ENCODE assay signal across 14 cellular contexts in the genomic region with DNA sequence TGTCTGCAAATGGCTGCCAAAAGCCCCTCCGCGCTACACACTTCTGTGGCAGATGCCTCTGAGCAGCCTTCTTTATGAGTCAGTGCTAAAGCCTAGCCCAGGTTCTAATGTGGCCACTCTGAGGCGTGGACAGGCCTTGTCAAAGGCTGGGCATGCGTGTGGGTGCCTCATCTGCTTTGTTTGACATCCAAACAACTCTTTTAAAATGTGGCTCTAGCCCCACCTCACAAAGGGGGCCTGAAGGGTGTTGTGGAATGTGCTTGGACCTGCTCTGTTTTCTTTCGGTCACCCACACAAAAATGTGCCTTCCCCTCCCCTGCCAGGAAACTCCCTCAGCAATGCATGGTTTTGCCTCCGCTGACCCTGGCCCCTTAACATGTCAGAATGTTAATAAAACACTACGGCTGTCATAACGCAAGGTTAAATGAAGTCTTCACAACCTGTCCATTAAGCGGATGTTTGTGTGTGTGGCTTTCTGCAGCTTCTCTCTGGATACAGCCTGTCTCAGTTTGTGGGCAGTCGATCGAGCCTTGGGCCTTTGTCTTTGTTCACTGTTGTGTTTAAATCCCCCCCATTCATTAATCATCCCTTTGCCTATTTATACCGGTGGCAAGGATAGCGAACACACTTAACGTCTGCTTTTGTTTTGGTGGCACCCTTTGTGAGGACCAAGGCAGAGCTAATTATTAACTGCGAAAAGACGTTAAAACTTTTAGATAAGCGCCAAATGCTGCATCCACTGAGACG.
DNase-seq lines count a peak whose midpoint lies in the region; ATAC-seq, FAIRE-seq and TF ChIP-seq lines count a peak whose summit lies in the region.
"Had no signal": no experiment of that assay in that cellular context is flagged by ENCODE, and none has a peak within 500 bp of the region (broad histone marks: within the 10 kb centered on the region; RNA-seq: fewer than 3 reads in every experiment).

No MANE protein-coding gene starts in this region.

- ATAC-seq in SK-N-SH treated with all-trans-retinoic acid at 6 μM for 48 hours, result peak; percentile 39; the same call in 1 of the 3 replicates
- ATAC-seq in upper lobe of right lung, result peak; percentile 96
- ATAC-seq: activated naive CD8-positive, alpha-beta T cell treated with anti-CD3 and anti-CD28 coated beads, Interleukin-2, amount 50 U/mL, for 24 hours; HCT116 had no signal

- no peak for TF ChIP-seq POLR2A in H54 (IDR thresholded peaks at IDR 0.05; ENCODE audit: low read depth, low read length)

- no peak for DNase-seq in SK-N-SH
- DNase-seq in endodermal cell, result peak; percentile 68
- peak; percentile 66 for DNase-seq in mesendoderm
- peak; percentile 70 for DNase-seq in upper lobe of right lung
- DNase-seq in H54 (ENCODE audit: insufficient read length, low spot score), result no peak
- DNase-seq in activated CD4-positive, alpha-beta T cell treated with anti-CD3 and anti-CD28 coated beads, Interleukin-2, amount 50 U/mL, for 4 hours, result no peak
- no peak for DNase-seq in foreskin melanocyte
- DNase-seq: activated naive CD8-positive, alpha-beta T cell treated with anti-CD3 and anti-CD28 coated beads, Interleukin-2, amount 50 U/mL, for 24 hours; GF-D8; NCI-H1930; stimulated activated CD4-positive, alpha-beta T cell treated with anti-CD3 and anti-CD28 coated beads, Interleukin-1b, Interleukin-23, amount 100 ng/mL, for 48 hours; substantia nigra had no signal

- no peaks in the 10 kb centered on the region for H3K79me1 ChIP-seq in mesendoderm (ENCODE audit: low read length)

- H3K4me2 ChIP-seq in SK-N-SH (no peak overlapping the region), mesendoderm (ENCODE audit: low read length) (no peak overlapping the region)

- no peak overlapping the region for H3K4me3 Mint-ChIP-seq in endodermal cell
- H3K4me3 Mint-ChIP-seq: activated naive CD8-positive, alpha-beta T cell treated with anti-CD3 and anti-CD28 coated beads, Interleukin-2, amount 50 U/mL, for 24 hours had no signal

- 91% methylated on average over 16 of the region's 18 CpGs for WGBS in SK-N-SH (ENCODE audit: low lambda C conversion rate)
- WGBS in endodermal cell (ENCODE audit: insufficient coverage in 1 of 2, insufficient read length in 1 of 2), 2 experiments, result 53 to 76% methylated on average over 11 to 18 of the region's 18 CpGs
- no CpG with 5 or more reads among the region's 18 CpGs for WGBS in mesendoderm (ENCODE audit: extremely low coverage, insufficient coverage, low lambda C conversion rate)

- H3K27ac ChIP-seq in SK-N-SH (ENCODE audit: low read depth in 2 of 2, low read length in 1 of 2), result no peak overlapping the region
- peak overlapping the region; percentile 97 for H3K27ac ChIP-seq in endodermal cell (ENCODE audit: low read depth, low read length)
- H3K27ac ChIP-seq in mesendoderm (ENCODE audit: low read depth, low read length), result peak overlapping the region; percentile 74
- peak overlapping the region; percentile 71 for H3K27ac ChIP-seq in upper lobe of right lung

- TF ChIP-seq RAD21 in SK-N-SH (IDR thresholded peaks at IDR 0.05; ENCODE audit: low read length), result no peak

- H3K36me3 ChIP-seq in SK-N-SH (replicated peaks in 1 of 2; ENCODE audit: control insufficient read depth in 1 of 2, insufficient read depth in 2 of 2, low read length in 1 of 2) (peaks cover 0 to 4% of the 10 kb centered on the region in 2 experiments), endodermal cell (ENCODE audit: control insufficient read depth, insufficient read depth, low read length) (no peaks in the 10 kb centered on the region), mesendoderm (ENCODE audit: control insufficient read depth, insufficient read depth, low read length) (no peaks in the 10 kb centered on the region), upper lobe of right lung (no peaks in the 10 kb centered on the region)

- H2BK15ac ChIP-seq in mesendoderm (replicated peaks; ENCODE audit: low read depth), result no peak overlapping the region

- H2AFZ ChIP-seq in SK-N-SH (ENCODE audit: low read depth), result no peak overlapping the region

- H3F3A ChIP-seq in SK-N-SH (replicated peaks; ENCODE audit: insufficient read depth), result no peaks in the 10 kb centered on the region

- H2AK5ac ChIP-seq in mesendoderm (ENCODE audit: low read length), result no peak overlapping the region

- H3K18ac ChIP-seq in mesendoderm (ENCODE audit: low read length), result peak overlapping the region; percentile 19

- no peaks in the 10 kb centered on the region for H3K79me2 ChIP-seq in SK-N-SH (ENCODE audit: insufficient read depth)
- H3K79me2 ChIP-seq in mesendoderm (ENCODE audit: control insufficient read depth, insufficient read depth, low read length), result no peaks in the 10 kb centered on the region

- POLR2A ChIA-PET in SK-N-SH (lab: Yijun Ruan, JAX), result no interaction called here

- no peaks in the 10 kb centered on the region for H3K9me2 ChIP-seq in SK-N-SH

- no peak overlapping the region for H3K23ac ChIP-seq in mesendoderm (ENCODE audit: low read length)

- H3K9ac ChIP-seq in SK-N-SH (no peak overlapping the region), endodermal cell (ENCODE audit: extremely low read depth, low read length, poor library complexity, severe bottlenecking) (peak overlapping the region; percentile 1), mesendoderm (ENCODE audit: low read length) (peak overlapping the region; percentile 37)

- peak overlapping the region; percentile 24 for H4K5ac ChIP-seq in mesendoderm (ENCODE audit: low read length)

- peak overlapping the region; percentile 87 for H2BK5ac ChIP-seq in mesendoderm (ENCODE audit: low read length)

- H3K4me3 ChIP-seq in SK-N-SH (ENCODE audit: low read depth in 2 of 2, low read length in 1 of 2), result no peak overlapping the region
- peak overlapping the region; percentile 32 for H3K4me3 ChIP-seq in endodermal cell (ENCODE audit: low read length)
- H3K4me3 ChIP-seq in mesendoderm (ENCODE audit: low read length), result no peak overlapping the region
- H3K4me3 ChIP-seq in upper lobe of right lung, result no peak overlapping the region

- H3K56ac ChIP-seq in mesendoderm (ENCODE audit: low read length), result peak overlapping the region; percentile 47

- intact Hi-C loops in upper lobe of right lung (cut with DNase I), result no loop called here

- FAIRE-seq in H54 (lab: Jason Lieb, UNC), result no peak

- peaks cover 24% of the 10 kb centered on the region for H3K4me1 Mint-ChIP-seq in endodermal cell
- H3K4me1 Mint-ChIP-seq: activated naive CD8-positive, alpha-beta T cell treated with anti-CD3 and anti-CD28 coated beads, Interleukin-2, amount 50 U/mL, for 24 hours had no signal

- H3K4me1 ChIP-seq in SK-N-SH (ENCODE audit: control insufficient read depth in 1 of 2, insufficient read depth in 2 of 2, low read depth in 1 of 2, low read length in 1 of 2) (no peaks in the 10 kb centered on the region; a peak in 1 of 4 replicates), endodermal cell (ENCODE audit: control insufficient read depth, insufficient read depth, low read length) (peaks cover 9% of the 10 kb centered on the region), mesendoderm (ENCODE audit: control insufficient read depth, low read depth, low read length) (peaks cover 14% of the 10 kb centered on the region), upper lobe of right lung (no peaks in the 10 kb centered on the region)

- H3K27ac Mint-ChIP-seq in endodermal cell, result peak overlapping the region; percentile 93
- H3K27ac Mint-ChIP-seq: activated naive CD8-positive, alpha-beta T cell treated with anti-CD3 and anti-CD28 coated beads, Interleukin-2, amount 50 U/mL, for 24 hours had no signal

- TF ChIP-seq CTCF in SK-N-SH (IDR thresholded peaks at IDR 0.05) (no peak), endodermal cell (conservative IDR thresholded peaks at IDR 0.05) (no peak), upper lobe of right lung (IDR thresholded peaks at IDR 0.05) (no peak)

- no peaks in the 10 kb centered on the region for H3K9me3 ChIP-seq in SK-N-SH
- peaks cover 42% of the 10 kb centered on the region for H3K9me3 ChIP-seq in endodermal cell (ENCODE audit: control insufficient read depth, low read length)
- no peaks in the 10 kb centered on the region for H3K9me3 ChIP-seq in upper lobe of right lung

- CTCF ChIA-PET in SK-N-SH (lab: Yijun Ruan, JAX), result interaction anchor here (1.3 to 1.4 kb wide), 2 partner anchors 16 to 29 kb away, joined by 3 read pairs; no protein-coding TSS in a partner anchor

- no peak overlapping the region for H4K8ac ChIP-seq in mesendoderm (ENCODE audit: low read depth, low read length)

- peaks cover 10% of the 10 kb centered on the region for H3K36me3 Mint-ChIP-seq in endodermal cell (ENCODE audit: low read depth)

- H3K27me3 Mint-ChIP-seq in endodermal cell (ENCODE audit: insufficient read depth), result peaks cover under 1% of the 10 kb centered on the region

- H4K20me1 ChIP-seq in SK-N-SH (ENCODE audit: insufficient read depth), result no peaks in the 10 kb centered on the region

- no peak for TF ChIP-seq EP300 in SK-N-SH (IDR thresholded peaks at IDR 0.05; ENCODE audit: borderline replicate concordance in 1 of 2, low read depth in 1 of 2, low read length in 1 of 2)

- peak overlapping the region; percentile 76 for H3K4ac ChIP-seq in mesendoderm (ENCODE audit: low read depth, low read length)

- H2BK120ac ChIP-seq in mesendoderm (ENCODE audit: low read depth, low read length), result peak overlapping the region; percentile 86

- peaks cover 64% of the 10 kb centered on the region for H3K9me3 Mint-ChIP-seq in endodermal cell

- H3K27me3 ChIP-seq in SK-N-SH (ENCODE audit: insufficient read depth) (no peaks in the 10 kb centered on the region), endodermal cell (ENCODE audit: control insufficient read depth, insufficient read depth, low read length, poor library complexity, severe bottlenecking) (no peaks in the 10 kb centered on the region), mesendoderm (ENCODE audit: insufficient read depth, low read length, poor library complexity) (no peaks in the 10 kb centered on the region), upper lobe of right lung (no peaks in the 10 kb centered on the region)

TF ChIP-seq in SK-N-SH treated with all-trans-retinoic acid at 6 μM for 48 hours, 23 proteins besides CTCF, POLR2A, EP300 and RAD21:
- TF ChIP-seq ZC3H10 (CRISPR knock-in tag; IDR thresholded peaks at IDR 0.05) (no peak), PPARA (CRISPR knock-in tag; IDR thresholded peaks at IDR 0.05; ENCODE audit: borderline replicate concordance) (no peak), SNAI2 (CRISPR knock-in tag; IDR thresholded peaks at IDR 0.05) (no peak), ARNTL (CRISPR knock-in tag; IDR thresholded peaks at IDR 0.05; ENCODE audit: borderline replicate concordance, low read depth) (no peak)
TF ChIP-seq in SK-N-SH treated with all-trans-retinoic acid at 6 μM for 48 hours: peak in this region for 0.

TF ChIP-seq in SK-N-SH, 30 proteins besides CTCF, POLR2A, EP300 and RAD21:
- TF ChIP-seq, protein P1, sequence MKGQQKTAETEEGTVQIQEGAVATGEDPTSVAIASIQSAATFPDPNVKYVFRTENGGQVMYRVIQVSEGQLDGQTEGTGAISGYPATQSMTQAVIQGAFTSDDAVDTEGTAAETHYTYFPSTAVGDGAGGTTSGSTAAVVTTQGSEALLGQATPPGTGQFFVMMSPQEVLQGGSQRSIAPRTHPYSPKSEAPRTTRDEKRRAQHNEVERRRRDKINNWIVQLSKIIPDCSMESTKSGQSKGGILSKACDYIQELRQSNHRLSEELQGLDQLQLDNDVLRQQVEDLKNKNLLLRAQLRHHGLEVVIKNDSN (IDR thresholded peaks at IDR 0.05; ENCODE audit: borderline replicate concordance, low read depth), result no peak
- TF ChIP-seq POLR2AphosphoS5 (IDR thresholded peaks at IDR 0.05; ENCODE audit: low read depth, low read length) (no peak), CHD2 (IDR thresholded peaks at IDR 0.05; ENCODE audit: low read length, partially characterized antibody) (no peak)

Comparison
In these comparisons a context has a peak if more than half of its experiments do, and no peak if none do; other contexts are left out.
1. DNase-seq: peak in endodermal cell (single experiment), mesendoderm (single experiment) and upper lobe of right lung (single experiment); none in SK-N-SH (single experiment), H54 (single experiment), activated CD4-positive, alpha-beta T cell treated with anti-CD3 and anti-CD28 coated beads, Interleukin-2, amount 50 U/mL, for 4 hours (0 of 2) and foreskin melanocyte (single experiment).
2. H3K27ac ChIP-seq: peak in endodermal cell (single experiment), mesendoderm (single experiment) and upper lobe of right lung (single experiment); none in SK-N-SH (0 of 2).